ENCODE assay signal across 17 cellular contexts in the genomic region with DNA sequence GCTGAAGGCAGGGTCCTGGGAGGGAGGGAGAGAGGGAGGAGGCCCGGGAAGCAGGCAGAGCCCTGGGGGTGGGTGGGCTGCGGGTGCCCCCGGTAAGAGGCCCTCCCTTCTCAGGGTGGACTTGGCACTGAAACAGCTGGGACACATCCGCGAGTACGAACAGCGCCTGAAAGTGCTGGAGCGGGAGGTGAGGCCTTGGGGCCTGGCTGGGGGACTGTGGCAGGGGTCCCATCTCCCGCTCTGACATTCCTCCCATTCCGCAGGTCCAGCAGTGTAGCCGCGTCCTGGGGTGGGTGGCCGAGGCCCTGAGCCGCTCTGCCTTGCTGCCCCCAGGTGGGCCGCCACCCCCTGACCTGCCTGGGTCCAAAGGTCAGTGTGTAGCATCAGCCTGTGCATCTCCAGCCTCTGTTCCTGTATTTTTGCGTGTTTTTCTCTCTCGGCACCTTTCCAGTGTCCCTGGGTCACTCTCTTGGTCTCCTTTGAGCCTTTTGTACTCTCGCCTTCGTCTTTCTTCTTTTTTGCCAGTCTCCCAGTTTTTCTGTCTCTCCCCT. TPM values are rescaled to one million over a fixed set of nuclear protein-coding genes. Genes with fewer than 3 reads are reported as not detected.
DNase-seq lines count a peak whose midpoint lies in the region; ATAC-seq, FAIRE-seq and TF ChIP-seq lines count a peak whose summit lies in the region.
"Had no signal": no experiment of that assay in that cellular context is flagged by ENCODE, and none has a peak within 500 bp of the region (broad histone marks: within the 10 kb centered on the region; RNA-seq: fewer than 3 reads in every experiment).

No MANE protein-coding gene starts in this region.

- intact Hi-C loops in K562 (cut with micrococcal nuclease) = no loop called here
- intact Hi-C loops in thyroid gland (cut with DNase I) = loop anchor here (5.0 kb wide), 1 partner anchor 114 kb away; no protein-coding TSS in a partner anchor

- BruUV-seq in K562 (replicated peaks; lab: Mats Ljungman, UMichigan) = TSS peak; percentile 70

- H3K4me2 ChIP-seq in K562 (ENCODE audit: insufficient read depth, low read length) = peak overlapping the region; percentile 59
- H3K4me2 ChIP-seq in GM23248 (ENCODE audit: unreplicated experiment) = no peak overlapping the region

- H3K4me3 ChIP-seq in H7 (ENCODE audit: insufficient read depth, low read depth, low read length) (peak overlapping the region; percentile 44), K562 (peak overlapping the region; percentile 44), thyroid gland (replicated peaks in 1 of 3) (no peak overlapping the region), GM23248 (no peak overlapping the region)
- H3K4me3 ChIP-seq: heart left ventricle had no signal

- H3K27ac Mint-ChIP-seq in stimulated activated effector memory CD8-positive, alpha-beta T cell treated with anti-CD3 and anti-CD28 coated beads, Interleukin-12 subunit alpha, Interleukin-12 subunit beta, amount 100 ng/mL, for 72 hours = peak overlapping the region; percentile 34
- H3K27ac Mint-ChIP-seq: activated naive CD8-positive, alpha-beta T cell treated with anti-CD3 and anti-CD28 coated beads, Interleukin-2, amount 10 ng/mL, durations not matched to agents 7 days and 5 days; natural killer cell had no signal

- POLR2A ChIA-PET in K562 (lab: Yijun Ruan, JAX) = interaction anchor here (0.6 to 1.1 kb wide), 4 partner anchors 113 to 359 kb away, joined by 3 to 4 read pairs (median 3); no protein-coding TSS in a partner anchor

- peaks cover 19% of the 10 kb centered on the region; the same call in 1 of the 2 replicates for H3F3A ChIP-seq in GM23248 (ENCODE audit: insufficient read depth)

- TF ChIP-seq POLR2A in K562 (conservative IDR thresholded peaks at IDR 0.05) (no peak), thyroid gland (IDR thresholded peaks at IDR 0.05) (no peak), GM12892 (IDR thresholded peaks at IDR 0.05; ENCODE audit: low read depth, low read length) (no peak)

- TF ChIP-seq EP300 in K562 (IDR thresholded peaks at IDR 0.05; ENCODE audit: low read length) = no peak

- no peaks in the 10 kb centered on the region for H3K9me3 ChIP-seq in K562 (replicated peaks; ENCODE audit: control insufficient read depth, insufficient read depth, low read depth, low read length)
- no peaks in the 10 kb centered on the region for H3K9me3 ChIP-seq in thyroid gland
- H3K9me3 ChIP-seq in GM23248 (ENCODE audit: low read depth) = no peaks in the 10 kb centered on the region
- H3K9me3 ChIP-seq: heart left ventricle had no signal

- H3K79me2 ChIP-seq in K562 (ENCODE audit: control insufficient read depth, insufficient read depth, low read length) (no peaks in the 10 kb centered on the region; the same call in 2 of the 3 replicates), GM23248 (ENCODE audit: insufficient read depth) (no peaks in the 10 kb centered on the region)

- H3K36me3 ChIP-seq in H7 (replicated peaks; ENCODE audit: control insufficient read depth, insufficient read depth, low read length) = no peaks in the 10 kb centered on the region; the same call in 1 of the 2 replicates
- peaks cover 11% of the 10 kb centered on the region; the same call in 2 of the 3 replicates for H3K36me3 ChIP-seq in K562 (ENCODE audit: control insufficient read depth, insufficient read depth, low read length)
- H3K36me3 ChIP-seq in thyroid gland = peaks cover 3 to 9% of the 10 kb centered on the region in 2 donors
- H3K36me3 ChIP-seq in GM23248 (ENCODE audit: low read depth) = peaks cover 17% of the 10 kb centered on the region

- no peak for FAIRE-seq in K562 (lab: Jason Lieb, UNC)
- no peak for FAIRE-seq in GM12892 (lab: Jason Lieb, UNC)
- FAIRE-seq: colon had no signal

- TF ChIP-seq CTCF in K562 (IDR thresholded peaks at IDR 0.05 in 2 of 3, conservative IDR thresholded peaks at IDR 0.05 in 1 of 3; ENCODE audit: insufficient read depth in 2 of 3, low read depth in 1 of 3, low read length in 3 of 3) (no peak), thyroid gland (IDR thresholded peaks at IDR 0.05) (no peak)

- WGBS in K562 (ENCODE audit: insufficient coverage, low coverage, missing lambda C conversion rate) = 83% methylated on average over 10 of the region's 19 CpGs
- WGBS in thyroid gland, 2 donors = 89 to 90% methylated on average over 17 to 19 of the region's 19 CpGs
- 86 to 94% methylated on average over 10 to 19 of the region's 19 CpGs for WGBS in GM23248 (ENCODE audit: low coverage in 1 of 2, low lambda C conversion rate in 2 of 2, missing lambda C conversion rate in 2 of 2), 2 experiments

- H3K9me1 ChIP-seq in K562 (ENCODE audit: control insufficient read depth, insufficient read depth, low read length) = no peaks in the 10 kb centered on the region

- peak overlapping the region; percentile 51 for H3K4me3 Mint-ChIP-seq in stimulated activated effector memory CD8-positive, alpha-beta T cell treated with anti-CD3 and anti-CD28 coated beads, Interleukin-12 subunit alpha, Interleukin-12 subunit beta, amount 100 ng/mL, for 72 hours
- H3K4me3 Mint-ChIP-seq: natural killer cell had no signal

- H3K36me3 Mint-ChIP-seq in stimulated activated effector memory CD8-positive, alpha-beta T cell treated with anti-CD3 and anti-CD28 coated beads, Interleukin-12 subunit alpha, Interleukin-12 subunit beta, amount 100 ng/mL, for 72 hours = no peaks in the 10 kb centered on the region
- H3K36me3 Mint-ChIP-seq: activated naive CD8-positive, alpha-beta T cell treated with anti-CD3 and anti-CD28 coated beads, Interleukin-2, amount 10 ng/mL, durations not matched to agents 7 days and 5 days; natural killer cell had no signal

- H3K27me3 ChIP-seq in H7 (ENCODE audit: control insufficient read depth, insufficient read depth, low read length) = no peaks in the 10 kb centered on the region
- H3K27me3 ChIP-seq in K562 (ENCODE audit: control insufficient read depth in 2 of 2, insufficient read depth in 2 of 2, low read length in 2 of 2) = no peaks in the 10 kb centered on the region
- no peaks in the 10 kb centered on the region for H3K27me3 ChIP-seq in thyroid gland
- H3K27me3 ChIP-seq in GM23248 (replicated peaks; ENCODE audit: insufficient read depth) = no peaks in the 10 kb centered on the region
- H3K27me3 ChIP-seq: heart left ventricle had no signal

- no peaks in the 10 kb centered on the region for H3K9me2 ChIP-seq in GM23248 (ENCODE audit: insufficient read depth)

- H2AFZ ChIP-seq in K562 (ENCODE audit: low read depth, low read length) = peak overlapping the region; percentile 92; the same call in 1 of the 2 replicates
- no peak overlapping the region for H2AFZ ChIP-seq in GM23248

- in situ Hi-C loops in K562 (cut with MboI) (no loop called here), GM23248 (cut with MboI) (no loop called here)

- H3K9me3 Mint-ChIP-seq in stimulated activated effector memory CD8-positive, alpha-beta T cell treated with anti-CD3 and anti-CD28 coated beads, Interleukin-12 subunit alpha, Interleukin-12 subunit beta, amount 100 ng/mL, for 72 hours = no peaks in the 10 kb centered on the region
- H3K9me3 Mint-ChIP-seq: activated naive CD8-positive, alpha-beta T cell treated with anti-CD3 and anti-CD28 coated beads, Interleukin-2, amount 10 ng/mL, durations not matched to agents 7 days and 5 days; natural killer cell had no signal

- peaks cover 14% of the 10 kb centered on the region for H3K4me1 Mint-ChIP-seq in stimulated activated effector memory CD8-positive, alpha-beta T cell treated with anti-CD3 and anti-CD28 coated beads, Interleukin-12 subunit alpha, Interleukin-12 subunit beta, amount 100 ng/mL, for 72 hours
- H3K4me1 Mint-ChIP-seq: natural killer cell had no signal

- H3K4me1 ChIP-seq in K562 (replicated peaks in 1 of 2; ENCODE audit: control insufficient read depth in 2 of 2, insufficient read depth in 2 of 2, low read length in 2 of 2) (peaks cover 3 to 24% of the 10 kb centered on the region in 2 experiments; a peak in 4 of 5 replicates), thyroid gland (peaks cover 7% of the 10 kb centered on the region in 2 donors), GM23248 (ENCODE audit: insufficient read depth) (peaks cover 8% of the 10 kb centered on the region; the same call in 1 of the 2 replicates)

- H3K9ac ChIP-seq in K562 (ENCODE audit: insufficient read depth in 1 of 2, low read depth in 2 of 2, low read length in 2 of 2) (peak overlapping the region in 1 of 2 experiments; percentile 75; a peak in 2 of 4 replicates), GM23248 (no peak overlapping the region)

- H4K20me1 ChIP-seq in K562 (replicated peaks; ENCODE audit: control insufficient read depth, insufficient read depth, low read length) (no peaks in the 10 kb centered on the region), GM23248 (ENCODE audit: insufficient read depth) (no peaks in the 10 kb centered on the region)

- H3K27ac ChIP-seq in K562 (ENCODE audit: extremely low read depth, low read depth, low read length) = no peak overlapping the region; the same call in 2 of the 3 replicates
- H3K27ac ChIP-seq in thyroid gland = no peak overlapping the region
- no peak overlapping the region for H3K27ac ChIP-seq in GM23248

- DNase-seq in H7 (peak; percentile 75), K562 (ENCODE audit: extremely low read depth in 1 of 4, low spot score in 3 of 4) (no peak), left kidney (ENCODE audit: low read depth, low spot score) (peak; percentile 81), thyroid gland (no peak), GM23248 (no peak), GM12892 (ENCODE audit: insufficient read length) (no peak)
- DNase-seq in stimulated activated effector memory CD8-positive, alpha-beta T cell treated with anti-CD3 and anti-CD28 coated beads, Interleukin-12 subunit alpha, Interleukin-12 subunit beta, amount 100 ng/mL, for 72 hours (ENCODE audit: low spot score in 2 of 2) = no peak
- DNase-seq: activated naive CD8-positive, alpha-beta T cell treated with anti-CD3 and anti-CD28 coated beads, Interleukin-2, amount 10 ng/mL, durations not matched to agents 7 days and 5 days; heart left ventricle; left ventricle myocardium superior; natural killer cell; NCI-H1694 treated with DMSO at 0.1 percent for 48 hours; NCI-H510A; OCI-M1; stimulated activated naive CD4-positive, alpha-beta T cell treated with Interleukin-2 at 50 U/mL for 16 hours had no signal

- TF ChIP-seq RAD21 in K562 (CRISPR knock-in tag; conservative IDR thresholded peaks at IDR 0.05 in 1 of 2, IDR thresholded peaks at IDR 0.05 in 1 of 2) = no peak

- no peak for ATAC-seq in K562
- ATAC-seq in stimulated activated effector memory CD8-positive, alpha-beta T cell treated with anti-CD3 and anti-CD28 coated beads, Interleukin-12 subunit alpha, Interleukin-12 subunit beta, amount 100 ng/mL, for 72 hours = no peak
- no peak for ATAC-seq in HG03342 (IDR thresholded peaks at IDR 0.05; ENCODE audit: unreplicated experiment)

- CTCF ChIA-PET in K562 (lab: Yijun Ruan, JAX; ENCODE audit: low intra/inter-chr PET ratio) = interaction anchor here (4.1 kb wide), 1 partner anchor 113 kb away, joined by 27 read pairs; no protein-coding TSS in a partner anchor

RNA-seq across cellular contexts. Expression of gene TRPM4, which starts 53.4 kb away (rescaled TPM):
- 10.2 and 12.8 TPM in 2 replicates for total RNA-seq in H7 (2014; rRNA removed; shearing (Covaris generic))
- total RNA-seq in K562 (2011; cell fraction: chromatin; rRNA removed; ENCODE audit: low replicate concordance) = 86.3 and 161 TPM in 2 replicates
- total RNA-seq in K562 (2011; cell fraction: nucleolus; rRNA removed) = 82.0 and 87.9 TPM in 2 replicates
- 97.8 and 143 TPM in 2 replicates for total RNA-seq in K562 (2011; cell fraction: nucleoplasm; rRNA removed)
- total RNA-seq in K562 (2014; rRNA removed) (35.3 and 37.3 TPM in 2 replicates), K562 (2014; rRNA removed; fragmentation: Illumina TruSeq; extraction: Trizol) (7.9 and 8.3 TPM in 2 replicates), K562 (2015; rRNA removed; fragmentation: Illumina TruSeq; extraction: Trizol) (15.0 and 15.2 TPM in 2 replicates), K562 (2021) (34.6 and 37.8 TPM in 2 replicates), thyroid gland (10 to 100 TPM; 18.4 to 36.4 (median 26.1) TPM)
- polyA plus RNA-seq in K562 (2011; rRNA removed) (19.2 and 20.5 TPM in 2 replicates), K562 (2014; fragmentation: Illumina TruSeq; extraction: Trizol) (14.7 and 25.2 TPM in 2 replicates), K562 (2014; fragmentation: Nextera tagmentation; extraction: Ambion mirVana) (1 to 10 TPM; 6.5 to 7.9 TPM), K562 (2014; rRNA removed) (45.4 and 56.6 TPM in 2 replicates), GM23248 (2016; fragmentation: Nextera tagmentation; extraction: Ambion mirVana) (15.8 and 20.1 TPM in 2 replicates)
- 21.6 and 37.6 TPM in 2 replicates for polyA plus RNA-seq in K562 (2011; cell fraction: cytosol; rRNA removed)
- 66.9 and 85.9 TPM in 2 replicates for polyA plus RNA-seq in K562 (2011; cell fraction: nucleus; rRNA removed)
- polyA plus RNA-seq in K562 (2012) = 26.9 and 31.4 TPM in 2 replicates
- polyA minus RNA-seq in K562 (2011; rRNA and poly(A)+ RNA removed) = 5.8 and 8.2 TPM in 2 replicates
- polyA minus RNA-seq in K562 (2011; cell fraction: cytosol; rRNA and poly(A)+ RNA removed) = 14.5 and 15.4 TPM in 2 replicates
- 16.0 and 19.0 TPM in 2 replicates for polyA minus RNA-seq in K562 (2011; cell fraction: nucleus; rRNA and poly(A)+ RNA removed)
- 18.4 and 18.8 TPM in 2 replicates for total RNA-seq in GM23248 (2014; rRNA removed; shearing (Covaris generic))
- not detected for polyA plus RNA-seq in GM12892 (2012; ENCODE audit: missing spikeins)

RNA-seq across cellular contexts. Expression of gene HRC, which starts 55.8 kb away (rescaled TPM):
- total RNA-seq in H7 (2014; rRNA removed; shearing (Covaris generic)) = 0.45 and 0.81 TPM in 2 replicates
- total RNA-seq in K562 (2011; cell fraction: chromatin; rRNA removed; ENCODE audit: low replicate concordance) = 32.2 and 45.2 TPM in 2 replicates
- total RNA-seq in K562 (2011; cell fraction: nucleolus; rRNA removed) = 32.8 and 33.2 TPM in 2 replicates
- total RNA-seq in K562 (2011; cell fraction: nucleoplasm; rRNA removed) = 43.6 and 52.1 TPM in 2 replicates
- total RNA-seq in K562 (2014; rRNA removed) = 15.6 and 20.8 TPM in 2 replicates
- 10.0 and 11.7 TPM in 2 replicates for total RNA-seq in K562 (2014; rRNA removed; fragmentation: Illumina TruSeq; extraction: Trizol)
- 15.9 and 16.1 TPM in 2 replicates for total RNA-seq in K562 (2015; rRNA removed; fragmentation: Illumina TruSeq; extraction: Trizol)
- 14.8 and 15.6 TPM in 2 replicates for total RNA-seq in K562 (2021)
- 13.1 and 22.3 TPM in 2 replicates for polyA plus RNA-seq in K562 (2011; rRNA removed)
- polyA plus RNA-seq in K562 (2011; cell fraction: cytosol; rRNA removed) = 12.4 and 22.9 TPM in 2 replicates
- 28.6 and 29.0 TPM in 2 replicates for polyA plus RNA-seq in K562 (2011; cell fraction: nucleus; rRNA removed)
- 15.3 and 17.4 TPM in 2 replicates for polyA plus RNA-seq in K562 (2012)
- 17.9 and 18.7 TPM in 2 replicates for polyA plus RNA-seq in K562 (2014; fragmentation: Illumina TruSeq; extraction: Trizol)
- polyA plus RNA-seq in K562 (2014; fragmentation: Nextera tagmentation; extraction: Ambion mirVana) = 1 to 10 TPM in 1 of 2 experiments, under 1 TPM in 1; 0.66 to 1.2 TPM
- 11.8 and 13.7 TPM in 2 replicates for polyA plus RNA-seq in K562 (2014; rRNA removed)
- 18.4 and 24.8 TPM in 2 replicates for polyA minus RNA-seq in K562 (2011; rRNA and poly(A)+ RNA removed)
- 7.2 and 13.7 TPM in 2 replicates for polyA minus RNA-seq in K562 (2011; cell fraction: cytosol; rRNA and poly(A)+ RNA removed)
- 4.0 and 6.3 TPM in 2 replicates for polyA minus RNA-seq in K562 (2011; cell fraction: nucleus; rRNA and poly(A)+ RNA removed)
- total RNA-seq in thyroid gland = 1 to 10 TPM; 1.1 to 4.1 (median 2.1) TPM
- not detected in 2 replicates for total RNA-seq in GM23248 (2014; rRNA removed; shearing (Covaris generic))
- 0.10 TPM in 1 of 2 replicates, not detected in the other for polyA plus RNA-seq in GM23248 (2016; fragmentation: Nextera tagmentation; extraction: Ambion mirVana)
- not detected for polyA plus RNA-seq in GM12892 (2012; ENCODE audit: missing spikeins)
- total RNA-seq: activated naive CD8-positive, alpha-beta T cell treated with anti-CD3 and anti-CD28 coated beads, Interleukin-2, amount 10 ng/mL, durations not matched to agents 7 days and 5 days; natural killer cell had no signal

Comparison
In these comparisons a context has a peak if more than half of its experiments do, and no peak if none do; other contexts are left out.
1. DNase-seq: peak in H7 (single experiment) and left kidney (single experiment); none in K562 (0 of 4), stimulated activated effector memory CD8-positive, alpha-beta T cell treated with anti-CD3 and anti-CD28 coated beads, Interleukin-12 subunit alpha, Interleukin-12 subunit beta, amount 100 ng/mL, for 72 hours (0 of 2), thyroid gland (0 of 2), GM23248 (single experiment) and GM12892 (single experiment).
2. H3K4me3 ChIP-seq: peak in H7 (single experiment) and K562 (single experiment); none in thyroid gland (0 of 3) and GM23248 (single experiment).